8 cellular contexts compared by ENCODE assay signal in genomic region chr1:3746389-3746783, GRCh38. TPM values are rescaled to one million over a fixed set of nuclear protein-coding genes. Genes with fewer than 3 reads are reported as not detected.
A peak's percentile ranks its signal among the peaks of the same experiment; 100 is the strongest.
DNase-seq lines count a peak whose midpoint lies in the region; ATAC-seq and TF ChIP-seq lines count a peak whose summit lies in the region.
"Had no signal": no experiment of that assay in that cellular context is flagged by ENCODE, and none has a peak within 500 bp of the region (broad histone marks: within the 10 kb centered on the region; RNA-seq: fewer than 3 reads in every experiment).

No MANE protein-coding gene starts in this region.

- TF ChIP-seq CTCF in HFF-Myc (IDR thresholded peaks at IDR 0.05; ENCODE audit: low read depth, low read length, missing control alignments) (no peak), hepatocyte (IDR thresholded peaks at IDR 0.05; ENCODE audit: poor library complexity) (no peak)

- H3K4me1 Mint-ChIP-seq in stimulated activated naive CD8-positive, alpha-beta T cell treated with anti-CD3 and anti-CD28 coated beads, Interleukin-15, amount 100 ng/mL, for 72 hours: peaks cover 34% of the 10 kb centered on the region

- peak overlapping the region; percentile 57 to 78 for H3K27ac Mint-ChIP-seq in stimulated activated naive CD8-positive, alpha-beta T cell treated with anti-CD3 and anti-CD28 coated beads, Interleukin-15, amount 100 ng/mL, for 72 hours

- H3K4me3 ChIP-seq in HFF-Myc (replicated peaks; ENCODE audit: low read depth, low read length) (peak overlapping the region; percentile 68), hepatocyte (peak overlapping the region; percentile 69)

- no peaks in the 10 kb centered on the region for H4K20me1 ChIP-seq in hepatocyte (ENCODE audit: insufficient read depth, poor library complexity, severe bottlenecking)

- no peaks in the 10 kb centered on the region for H3K9me3 ChIP-seq in hepatocyte (ENCODE audit: low read depth)

- no peaks in the 10 kb centered on the region for H3K27me3 Mint-ChIP-seq in stimulated activated naive CD8-positive, alpha-beta T cell treated with anti-CD3 and anti-CD28 coated beads, Interleukin-15, amount 100 ng/mL, for 72 hours

- H3K9me3 Mint-ChIP-seq in stimulated activated naive CD8-positive, alpha-beta T cell treated with anti-CD3 and anti-CD28 coated beads, Interleukin-15, amount 100 ng/mL, for 72 hours: no peaks in the 10 kb centered on the region

- 8% methylated on average over 30 of the region's 30 CpGs for WGBS in hepatocyte (ENCODE audit: low lambda C conversion rate, missing lambda C conversion rate)

- H3K4me3 Mint-ChIP-seq in stimulated activated naive CD8-positive, alpha-beta T cell treated with anti-CD3 and anti-CD28 coated beads, Interleukin-15, amount 100 ng/mL, for 72 hours: peak overlapping the region; percentile 84 to 88

- DNase-seq in HFF-Myc (ENCODE audit: extremely low read depth, low read depth): no peak
- peak; percentile 31 to 33 for DNase-seq in activated T-cell treated with anti-CD3 and anti-CD28 coated beads, Interleukin-2, amount 50 U/mL, for 48 hours
- no peak for DNase-seq in hepatocyte (ENCODE audit: low spot score)
- DNase-seq in stimulated activated naive CD8-positive, alpha-beta T cell treated with anti-CD3 and anti-CD28 coated beads, Interleukin-15, amount 100 ng/mL, for 72 hours: no peak
- DNase-seq in NCI-H2081 treated with DMSO at 0.1 percent for 48 hours (lab: John Stamatoyannopoulos, UW): no peak
- no peak for DNase-seq in DMS 273 treated with DMSO at 0.1 percent for 48 hours (lab: John Stamatoyannopoulos, UW)
- DNase-seq in T-helper 9 cell: no peak

- no peaks in the 10 kb centered on the region for H3K27me3 ChIP-seq in hepatocyte

- H3K27ac ChIP-seq in hepatocyte: no peak overlapping the region

- H3K4me1 ChIP-seq in hepatocyte (ENCODE audit: insufficient read depth): peaks cover 6% of the 10 kb centered on the region

- H3K9me2 ChIP-seq in hepatocyte (replicated peaks; ENCODE audit: insufficient read depth): no peaks in the 10 kb centered on the region

- H3K36me3 ChIP-seq in hepatocyte (replicated peaks; ENCODE audit: insufficient read depth, low read depth): no peaks in the 10 kb centered on the region

- ATAC-seq in stimulated activated naive CD8-positive, alpha-beta T cell treated with anti-CD3 and anti-CD28 coated beads, Interleukin-15, amount 100 ng/mL, for 72 hours: no peak

- H2AFZ ChIP-seq in hepatocyte: peak overlapping the region; percentile 34

- peak overlapping the region; percentile 99 for H3K4me2 ChIP-seq in hepatocyte

- H3K79me2 ChIP-seq in hepatocyte: peaks cover 19% of the 10 kb centered on the region

RNA-seq across cellular contexts. Expression of gene CCDC27, which starts 5.9 kb away (rescaled TPM):
- 0.17 and 0.72 TPM in 2 replicates for total RNA-seq in hepatocyte
- polyA plus RNA-seq in hepatocyte: 0.59 and 0.73 TPM in 2 replicates
- total RNA-seq: T-helper 2 cell treated with Interferon-gamma antibody and Interleukin-4, amounts not matched to agents 100 ng/mL and 5 ng/mL, for 36 hours had no signal

RNA-seq across cellular contexts. Expression of gene SMIM1, which starts 26.2 kb away (rescaled TPM):
- 21.0 and 33.6 TPM in 2 replicates for total RNA-seq in hepatocyte
- polyA plus RNA-seq in hepatocyte: 116 and 118 TPM in 2 replicates
- total RNA-seq: T-helper 2 cell treated with Interferon-gamma antibody and Interleukin-4, amounts not matched to agents 100 ng/mL and 5 ng/mL, for 36 hours had no signal

RNA-seq across cellular contexts. Expression of gene LRRC47, which starts 49.9 kb away (rescaled TPM):
- 27.3 and 36.2 TPM in 2 replicates for total RNA-seq in hepatocyte
- polyA plus RNA-seq in hepatocyte: 37.4 and 38.8 TPM in 2 replicates

Comparison
In these comparisons a context has a peak if more than half of its experiments do, and no peak if none do; other contexts are left out.
1. DNase-seq: peak in activated T-cell treated with anti-CD3 and anti-CD28 coated beads, Interleukin-2, amount 50 U/mL, for 48 hours (2 of 2); none in HFF-Myc (single experiment), hepatocyte (single experiment), stimulated activated naive CD8-positive, alpha-beta T cell treated with anti-CD3 and anti-CD28 coated beads, Interleukin-15, amount 100 ng/mL, for 72 hours (0 of 2), NCI-H2081 treated with DMSO at 0.1 percent for 48 hours (single experiment), DMS 273 treated with DMSO at 0.1 percent for 48 hours (single experiment) and T-helper 9 cell (single experiment).